8 cellular contexts compared by ENCODE assay signal in genomic region chr3:196082471-196082971, GRCh38. TPM values are rescaled to one million over a fixed set of nuclear protein-coding genes. Genes with fewer than 3 reads are reported as not detected.
DNase-seq lines count a peak whose midpoint lies in the region; FAIRE-seq and TF ChIP-seq lines count a peak whose summit lies in the region.

No MANE protein-coding gene starts in this region.

- no TSS peak for BruUV-seq in Calu3 (replicated peaks; lab: Mats Ljungman, UMichigan)

- H3K27me3 ChIP-seq in bronchial epithelial cell (ENCODE audit: control insufficient read depth, insufficient read depth, low read length) (no peaks in the 10 kb centered on the region), mucosa of rectum (ENCODE audit: control insufficient read depth in 2 of 2, insufficient read depth in 2 of 2, low read length in 2 of 2) (no peaks in the 10 kb centered on the region)

- peak overlapping the region; percentile 85 to 96 for H3K9ac ChIP-seq in mucosa of rectum (ENCODE audit: low read depth in 1 of 2, low read length in 2 of 2)

- H3K4me1 Mint-ChIP-seq in Calu3 (ENCODE audit: low read depth, unreplicated experiment) (no peaks in the 10 kb centered on the region), IgD-negative memory B cell (peaks cover 29 to 37% (median 35%) of the 10 kb centered on the region in 3 donors)

- FAIRE-seq in bronchial epithelial cell (lab: Jason Lieb, UNC) = no peak

- H3K27ac Mint-ChIP-seq in Calu3 (ENCODE audit: unreplicated experiment) (peak overlapping the region; percentile 82), IgD-negative memory B cell (peak overlapping the region; percentile 80 to 98 (median 93))

- peak overlapping the region; percentile 87 for H3K4me3 Mint-ChIP-seq in Calu3 (ENCODE audit: low read depth, unreplicated experiment)
- H3K4me3 Mint-ChIP-seq in IgD-negative memory B cell = peak overlapping the region; percentile 91 to 100 (median 98)

- H3K9me3 Mint-ChIP-seq in Calu3 (ENCODE audit: low read depth, unreplicated experiment) (no peaks in the 10 kb centered on the region), IgD-negative memory B cell (no peaks in the 10 kb centered on the region)

- no peak for TF ChIP-seq CTCF in Calu3 (IDR thresholded peaks at IDR 0.05; ENCODE audit: unreplicated experiment)
- no peak for TF ChIP-seq CTCF in bronchial epithelial cell (IDR thresholded peaks at IDR 0.05; ENCODE audit: insufficient read depth, low read length, severe bottlenecking)

- no peak for DNase-seq in Calu3
- no peak for DNase-seq in bronchial epithelial cell (ENCODE audit: low read depth)
- DNase-seq in mesenteric fat pad (ENCODE audit: low spot score) = no peak
- no peak for DNase-seq in RPMI8226
- no peak for DNase-seq in NCI-H2081 (lab: John Stamatoyannopoulos, UW)
- DNase-seq in retina = no peak

- intact Hi-C loops in Calu3 (cut with micrococcal nuclease; ENCODE audit: unreplicated experiment) = no loop called here

- H3K36me3 ChIP-seq in bronchial epithelial cell (ENCODE audit: control insufficient read depth, insufficient read depth, low read length) = no peaks in the 10 kb centered on the region
- H3K36me3 ChIP-seq in mucosa of rectum (ENCODE audit: control insufficient read depth in 2 of 2, insufficient read depth in 2 of 2, low read length in 2 of 2) = peaks cover 0 to 2% of the 10 kb centered on the region in 2 donors

- peaks cover 30% of the 10 kb centered on the region for H3K36me3 Mint-ChIP-seq in Calu3 (ENCODE audit: insufficient read depth, unreplicated experiment)
- peaks cover 1% of the 10 kb centered on the region for H3K36me3 Mint-ChIP-seq in IgD-negative memory B cell

- H3K4me3 ChIP-seq in bronchial epithelial cell (ENCODE audit: low read depth, low read length) (peak overlapping the region; percentile 79), mucosa of rectum (ENCODE audit: low read length in 2 of 2) (peak overlapping the region; percentile 95 to 99)

- H3K4me1 ChIP-seq in mucosa of rectum (ENCODE audit: control insufficient read depth in 2 of 2, insufficient read depth in 2 of 2, low read length in 2 of 2) = peaks cover 17 to 19% of the 10 kb centered on the region in 2 donors

- peak overlapping the region; percentile 96 to 98 for H3K27ac ChIP-seq in mucosa of rectum (ENCODE audit: low read depth in 2 of 2, low read length in 2 of 2)

- H3K27me3 Mint-ChIP-seq in Calu3 (ENCODE audit: unreplicated experiment) (no peaks in the 10 kb centered on the region), IgD-negative memory B cell (no peaks in the 10 kb centered on the region)

- CTCF ChIA-PET in Calu3 (lab: Charles Lee) = no interaction called here

- H3K9me3 ChIP-seq in mucosa of rectum (ENCODE audit: control insufficient read depth in 2 of 2, low read length in 2 of 2) = no peaks in the 10 kb centered on the region

RNA-seq across cellular contexts. Expression of gene TFRC, which starts 0.6 kb away (rescaled TPM):
- total RNA-seq in Calu3 (2022) (425 and 457 TPM in 2 replicates), bronchial epithelial cell (70.4 and 106 TPM in 2 replicates), mesenteric fat pad (291 TPM)
- 34.9 TPM for polyA plus RNA-seq in IgD-negative memory B cell
